7 cellular contexts compared by ENCODE assay signal in the genomic region with DNA sequence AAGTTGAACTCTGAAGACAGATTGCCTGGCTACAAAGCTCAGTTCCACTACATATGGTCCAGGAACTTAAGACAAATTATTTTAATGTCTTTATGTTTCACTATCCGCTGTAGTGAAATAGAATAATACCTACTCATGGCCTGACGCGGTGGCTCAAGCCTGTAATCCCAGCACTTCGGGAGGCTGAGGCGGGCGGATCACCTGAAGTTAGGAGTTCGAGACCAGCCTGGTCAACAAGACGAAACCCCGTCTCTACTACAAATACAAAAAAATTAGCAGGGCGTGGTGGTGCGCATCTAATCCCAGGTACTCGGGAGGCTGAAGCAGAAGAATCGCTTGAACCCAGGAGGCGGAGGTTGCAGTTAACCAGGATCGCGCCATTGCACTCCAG. TPM values are rescaled to one million over a fixed set of nuclear protein-coding genes. Genes with fewer than 3 reads are reported as not detected.
DNase-seq lines count a peak whose midpoint lies in the region; ATAC-seq and TF ChIP-seq lines count a peak whose summit lies in the region.
"Not testable (repeated sequence)": the region's sequence is repeated elsewhere in the genome, so short reads cannot be mapped to it uniquely, and the experiment has no call there.
"Had no signal": no experiment of that assay in that cellular context is flagged by ENCODE, and none has a peak within 500 bp of the region (broad histone marks: within the 10 kb centered on the region; RNA-seq: fewer than 3 reads in every experiment).

No MANE protein-coding gene starts in this region.

- CTCF ChIA-PET in activated CD4-positive, alpha-beta T cell treated with anti-CD3 and anti-CD28 coated beads for 36 hours (lab: Charles Lee), result interaction anchor here (1.0 to 1.8 kb wide), 2 partner anchors 87 to 103 kb away, joined by 3 to 6 read pairs; no protein-coding TSS in a partner anchor

- POLR2A ChIA-PET in activated CD4-positive, alpha-beta T cell treated with anti-CD3 and anti-CD28 coated beads for 36 hours (lab: Charles Lee), result interaction anchor here (0.6 to 1.4 kb wide), 3 partner anchors 11 to 53 kb away, joined by 7 to 9 read pairs (median 8); a partner anchor contains a TSS

- not testable (repeated sequence) for DNase-seq in HFFc6; activated CD4-positive, alpha-beta T cell treated with anti-CD3 and anti-CD28 coated beads for 36 hours; chondrocyte (ENCODE audit: low spot score); ovary; aorta

- H3K4me3 ChIP-seq in iPS-15b (ENCODE audit: low read depth, low read length), result peak overlapping the region; percentile 94
- peak overlapping the region; percentile 85 for H3K4me3 ChIP-seq in ovary
- H3K4me3 ChIP-seq in aorta (ENCODE audit: low read length in 2 of 2), result peak overlapping the region; percentile 37 to 74

- not testable (repeated sequence) for TF ChIP-seq CTCF in HFFc6 (IDR thresholded peaks at IDR 0.05); chondrocyte (IDR thresholded peaks at IDR 0.05); ovary (IDR thresholded peaks at IDR 0.05)

- H3K27me3 Mint-ChIP-seq in HFFc6 (ENCODE audit: insufficient read depth); activated CD4-positive, alpha-beta T cell treated with anti-CD3 and anti-CD28 coated beads for 36 hours; chondrocyte (ENCODE audit: low read depth): not testable (repeated sequence)

- 91 to 96% (median 96%) methylated on average over 16 of the region's 16 CpGs for WGBS in ovary, 3 donors
- WGBS in aorta, 2 donors, result 90 to 94% methylated on average over 16 of the region's 16 CpGs

- TF ChIP-seq EP300 in ovary (IDR thresholded peaks at IDR 0.05), result not testable (repeated sequence)

- peak overlapping the region; percentile 97 for H3K9ac ChIP-seq in iPS-15b (ENCODE audit: low read depth, low read length)

- not testable (repeated sequence) for TF ChIP-seq POLR2A in ovary (IDR thresholded peaks at IDR 0.05)

- H3K9me3 Mint-ChIP-seq in HFFc6; activated CD4-positive, alpha-beta T cell treated with anti-CD3 and anti-CD28 coated beads for 36 hours (ENCODE audit: low read depth); chondrocyte (ENCODE audit: low read depth): not testable (repeated sequence)

- H3K27ac Mint-ChIP-seq in HFFc6, result peak overlapping the region; percentile 94
- H3K27ac Mint-ChIP-seq in activated CD4-positive, alpha-beta T cell treated with anti-CD3 and anti-CD28 coated beads for 36 hours, result peak overlapping the region; percentile 92
- peak overlapping the region; percentile 98 for H3K27ac Mint-ChIP-seq in chondrocyte (ENCODE audit: unreplicated experiment)

- H3K36me3 Mint-ChIP-seq in HFFc6 (ENCODE audit: low read depth), result peaks cover 14% of the 10 kb centered on the region; the same call in 1 of the 2 replicates
- H3K36me3 Mint-ChIP-seq in activated CD4-positive, alpha-beta T cell treated with anti-CD3 and anti-CD28 coated beads for 36 hours (ENCODE audit: low read depth), result peaks cover 13% of the 10 kb centered on the region
- not testable (repeated sequence) for H3K36me3 Mint-ChIP-seq in chondrocyte (ENCODE audit: low read depth)

- H3K4me3 Mint-ChIP-seq in HFFc6 (peak overlapping the region; percentile 95), chondrocyte (ENCODE audit: unreplicated experiment) (peak overlapping the region; percentile 99)
- H3K4me3 Mint-ChIP-seq in activated CD4-positive, alpha-beta T cell treated with anti-CD3 and anti-CD28 coated beads for 36 hours, result peak overlapping the region; percentile 92

- not testable (repeated sequence) for ATAC-seq in activated CD4-positive, alpha-beta T cell treated with anti-CD3 and anti-CD28 coated beads for 36 hours; aorta (ENCODE audit: low FRiP score)

- not testable (repeated sequence) for H3K36me3 ChIP-seq in iPS-15b (ENCODE audit: control insufficient read depth, insufficient read depth, low read length); ovary; aorta (ENCODE audit: control insufficient read depth in 1 of 2, insufficient read depth in 2 of 2, low read length in 1 of 2)

- peak overlapping the region in 1 of 2 donors; percentile 65 for H3K27ac ChIP-seq in ovary
- not testable (repeated sequence) for H3K27ac ChIP-seq in aorta (ENCODE audit: low read depth in 1 of 2, low read length in 2 of 2)

- intact Hi-C loops in activated CD4-positive, alpha-beta T cell treated with anti-CD3 and anti-CD28 coated beads for 36 hours (cut with DNase I, micrococcal nuclease), result loop anchor here in 1 of 2 experiments (2.0 kb wide), 1 partner anchor 52 kb away; a partner anchor contains a TSS
- intact Hi-C loops in ovary (cut with DNase I), result not testable (repeated sequence)
- intact Hi-C loops in aorta (cut with DNase I), result loop anchor here in 1 of 2 donors (5.0 kb wide), 1 partner anchor 87 kb away; no protein-coding TSS in a partner anchor

- not testable (repeated sequence) for H3K4me1 ChIP-seq in iPS-15b (ENCODE audit: control insufficient read depth, insufficient read depth, low read length); aorta (ENCODE audit: control insufficient read depth in 1 of 2, insufficient read depth in 2 of 2, low read length in 2 of 2)
- H3K4me1 ChIP-seq in ovary (ENCODE audit: insufficient read depth), result peaks cover 11% of the 10 kb centered on the region

- H3K27me3 ChIP-seq in iPS-15b (ENCODE audit: control insufficient read depth, insufficient read depth, low read length); ovary; aorta (ENCODE audit: control insufficient read depth in 1 of 2, insufficient read depth in 2 of 2, low read length in 1 of 2): not testable (repeated sequence)

- H3K4me1 Mint-ChIP-seq in HFFc6 (ENCODE audit: low read depth) (peaks cover 17% of the 10 kb centered on the region), chondrocyte (ENCODE audit: low read depth) (peaks cover 34% of the 10 kb centered on the region)
- H3K4me1 Mint-ChIP-seq in activated CD4-positive, alpha-beta T cell treated with anti-CD3 and anti-CD28 coated beads for 36 hours, result not testable (repeated sequence)

- not testable (repeated sequence) for H3K9me3 ChIP-seq in iPS-15b (ENCODE audit: control insufficient read depth, insufficient read depth, low read length); ovary; aorta (ENCODE audit: control insufficient read depth, low read length)

RNA-seq across cellular contexts. Expression of a gene that starts 0.6 kb away (rescaled TPM):
- 100 to 1,000 TPM; 131 to 176 (median 157) TPM for total RNA-seq in HFFc6 (2021; fragmentation: NEBNext Ultra II Directional; extraction: Animal tissue kit (Norgen Biotek cat#: 25700))
- 10 to 100 TPM; 59.5 to 94.0 TPM for total RNA-seq in activated CD4-positive, alpha-beta T cell treated with anti-CD3 and anti-CD28 coated beads for 36 hours
- 123 to 147 TPM (median 126 TPM) in 3 replicates for total RNA-seq in chondrocyte
- 10 to 100 TPM; 41.0 to 94.2 (median 66.7) TPM for total RNA-seq in ovary
- polyA plus RNA-seq in ovary, result 10 to 100 TPM; 65.0 to 73.1 TPM
- 10 to 100 TPM; 78.8 to 82.9 TPM for total RNA-seq in aorta
- 100 to 1,000 TPM; 148 to 217 TPM for polyA plus RNA-seq in aorta

RNA-seq across cellular contexts. Expression of a gene that starts 23.1 kb away (rescaled TPM):
- total RNA-seq in HFFc6 (2021; fragmentation: NEBNext Ultra II Directional; extraction: Animal tissue kit (Norgen Biotek cat#: 25700)), result under 1 TPM in 4 of 6 experiments, not detected in 2; 0.31 to 0.60 (median 0.35) TPM
- not detected for total RNA-seq in activated CD4-positive, alpha-beta T cell treated with anti-CD3 and anti-CD28 coated beads for 36 hours
- total RNA-seq in chondrocyte (not detected in 3 replicates), ovary (not detected), aorta (not detected)
- polyA plus RNA-seq in ovary (not detected), aorta (1 to 10 TPM in 1 of 2 donors, not detected in 1; 3.3 TPM)
- total RNA-seq: posterior vena cava had no signal

RNA-seq across cellular contexts. Expression of a gene that starts 37.0 kb away (rescaled TPM):
- total RNA-seq in HFFc6 (2021; fragmentation: NEBNext Ultra II Directional; extraction: Animal tissue kit (Norgen Biotek cat#: 25700)), result 100 to 1,000 TPM; 117 to 135 (median 125) TPM
- total RNA-seq in activated CD4-positive, alpha-beta T cell treated with anti-CD3 and anti-CD28 coated beads for 36 hours, result 100 to 1,000 TPM; 104 TPM
- total RNA-seq in chondrocyte (114 to 116 TPM (median 114 TPM) in 3 replicates), ovary (10 to 100 TPM; 32.0 to 62.1 (median 58.2) TPM), aorta (10 to 100 TPM; 67.6 to 84.0 TPM)
- polyA plus RNA-seq in ovary (10 to 100 TPM; 40.1 to 93.4 TPM), aorta (10 to 100 TPM; 29.8 to 54.7 TPM)

RNA-seq across cellular contexts. Expression of a gene that starts 51.9 kb away (rescaled TPM):
- total RNA-seq in HFFc6 (2021; fragmentation: NEBNext Ultra II Directional; extraction: Animal tissue kit (Norgen Biotek cat#: 25700)), result 10 to 100 TPM; 26.5 to 65.4 (median 60.0) TPM
- under 1 TPM; 0.43 to 0.97 TPM for total RNA-seq in activated CD4-positive, alpha-beta T cell treated with anti-CD3 and anti-CD28 coated beads for 36 hours
- total RNA-seq in chondrocyte, result 47.1 to 60.0 TPM (median 57.6 TPM) in 3 replicates
- 1 to 10 TPM in 1 of 7 donors, not detected in 6; 1.0 TPM for total RNA-seq in ovary
- under 1 TPM in 1 of 2 donors, not detected in 1; 0.12 TPM for polyA plus RNA-seq in ovary
- under 1 TPM in 1 of 2 donors, not detected in 1; 0.29 TPM for total RNA-seq in aorta
- polyA plus RNA-seq in aorta, result under 1 TPM in 1 of 2 donors, not detected in 1; 0.13 TPM

RNA-seq across cellular contexts. Expression of a gene that starts 52.7 kb away (rescaled TPM):
- total RNA-seq in HFFc6 (2021; fragmentation: NEBNext Ultra II Directional; extraction: Animal tissue kit (Norgen Biotek cat#: 25700)), result 100 to 1,000 TPM; 125 to 158 (median 145) TPM
- 100 to 1,000 TPM; 102 to 124 TPM for total RNA-seq in activated CD4-positive, alpha-beta T cell treated with anti-CD3 and anti-CD28 coated beads for 36 hours
- total RNA-seq in chondrocyte (39.2 to 78.0 TPM (median 39.4 TPM) in 3 replicates), ovary (10 to 100 TPM; 42.8 to 69.8 (median 59.9) TPM), aorta (10 to 100 TPM; 30.4 to 42.6 TPM)
- polyA plus RNA-seq in ovary (100 to 1,000 TPM; 105 to 198 TPM), aorta (100 to 1,000 TPM; 133 to 250 TPM)
